ENCODE assay signal across 29 cellular contexts in the genomic region with DNA sequence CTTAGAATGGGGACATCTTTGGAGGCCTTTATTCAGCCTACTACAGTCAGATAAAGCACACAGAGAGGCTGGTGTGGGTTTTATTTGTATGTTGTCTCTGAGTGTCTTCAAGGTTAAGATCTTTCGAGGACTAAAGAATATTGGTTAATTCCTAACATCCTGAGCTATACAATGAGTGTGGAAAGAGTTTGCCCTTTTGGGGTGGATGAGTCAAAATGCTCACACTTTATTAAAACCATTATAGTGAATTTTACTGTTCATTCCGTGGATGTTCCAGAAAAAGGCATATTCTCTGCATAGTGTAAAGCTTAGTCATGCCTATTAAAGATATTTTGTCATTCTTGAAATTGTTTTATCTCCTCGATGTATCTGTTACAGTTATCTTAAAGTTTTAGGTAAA. TPM values are rescaled to one million over a fixed set of nuclear protein-coding genes. Genes with fewer than 3 reads are reported as not detected.
A peak's percentile ranks its signal among the peaks of the same experiment; 100 is the strongest.
DNase-seq lines count a peak whose midpoint lies in the region; ATAC-seq, FAIRE-seq and TF ChIP-seq lines count a peak whose summit lies in the region.
"Had no signal": no experiment of that assay in that cellular context is flagged by ENCODE, and none has a peak within 500 bp of the region (broad histone marks: within the 10 kb centered on the region; RNA-seq: fewer than 3 reads in every experiment).

No MANE protein-coding gene starts in this region.

- no peak for TF ChIP-seq CTCF in bronchial epithelial cell (IDR thresholded peaks at IDR 0.05; ENCODE audit: insufficient read depth, low read length, severe bottlenecking)
- no peak for TF ChIP-seq CTCF in osteoblast (IDR thresholded peaks at IDR 0.05; ENCODE audit: extremely low read depth, low read depth, low read length)

- H3K36me3 ChIP-seq in bronchial epithelial cell (ENCODE audit: control insufficient read depth, insufficient read depth, low read length) (no peaks in the 10 kb centered on the region), osteoblast (ENCODE audit: insufficient read depth, low read length) (no peaks in the 10 kb centered on the region)
- H3K36me3 ChIP-seq: HAP-1 had no signal

- peaks cover 24% of the 10 kb centered on the region for H3K4me1 ChIP-seq in osteoblast (ENCODE audit: insufficient read depth, low read length)
- H3K4me1 ChIP-seq: parathyroid adenoma, testis had no signal

- no peaks in the 10 kb centered on the region for H3K27me3 ChIP-seq in bronchial epithelial cell (ENCODE audit: control insufficient read depth, insufficient read depth, low read length)
- H3K27me3 ChIP-seq in osteoblast (ENCODE audit: insufficient read depth, low read length): no peaks in the 10 kb centered on the region
- H3K27me3 ChIP-seq: dorsolateral prefrontal cortex, testis had no signal

- H2AFZ ChIP-seq in osteoblast (ENCODE audit: low read length): no peak overlapping the region
- H2AFZ ChIP-seq: parathyroid adenoma had no signal

- H3K4me3 ChIP-seq in bronchial epithelial cell (ENCODE audit: low read depth, low read length): no peak overlapping the region
- no peak overlapping the region for H3K4me3 ChIP-seq in osteoblast (ENCODE audit: insufficient read depth, low read length)
- H3K4me3 ChIP-seq: dorsolateral prefrontal cortex, HAP-1, SK-N-MC, smooth muscle cell, testis had no signal

- DNase-seq in ELR (ENCODE audit: low read depth) (peak; percentile 75), LHCN-M2 (ENCODE audit: low read depth) (peak; percentile 47), bronchial epithelial cell (ENCODE audit: low read depth) (no peak), osteoblast (ENCODE audit: insufficient read length, low spot score, missing footprints) (no peak), anterior cingulate cortex (lab: John Stamatoyannopoulos, UW) (no peak), HUDEP-2 (lab: John Stamatoyannopoulos, UW; ENCODE audit: unreplicated experiment in 76 of 76) (no peak)
- no peak for DNase-seq in activated CD4-positive, alpha-beta T cell treated with anti-CD3 and anti-CD28 coated beads for 48 hours
- DNase-seq: activated CD4-positive, alpha-beta T cell treated with anti-CD3 and anti-CD28 coated beads, Interleukin-2, amount 50 U/mL, for 4 hours; activated T-cell treated with anti-CD3 and anti-CD28 coated beads, Interleukin-2, amount 50 U/mL, for 72 hours; Calu3; dorsolateral prefrontal cortex; hypothalamus; immature natural killer cell; NCI-H1092; NCI-H1694; NCI-H446 treated with DMSO at 0.1 percent for 48 hours; NCI-H774; retina; T-helper 17 cell; testis had no signal

- peak; percentile 66 for FAIRE-seq in bronchial epithelial cell (lab: Jason Lieb, UNC)
- FAIRE-seq: endometrium, GM18507 had no signal

- H4K20me1 ChIP-seq in osteoblast (ENCODE audit: insufficient read depth, low read length): no peaks in the 10 kb centered on the region

- no peak for ATAC-seq in GM18520 (IDR thresholded peaks at IDR 0.05; ENCODE audit: unreplicated experiment)
- ATAC-seq: activated T-cell treated with anti-CD3 and anti-CD28 coated beads, Interleukin-2, amount 50 U/mL, for 72 hours; T-helper 17 cell had no signal

- H3K9me3 ChIP-seq in osteoblast (ENCODE audit: low read depth, low read length): no peaks in the 10 kb centered on the region
- H3K9me3 ChIP-seq: HAP-1, testis had no signal

- no peak overlapping the region for H3K27ac ChIP-seq in osteoblast (ENCODE audit: low read depth, low read length)
- H3K27ac ChIP-seq: dorsolateral prefrontal cortex, parathyroid adenoma, SK-N-MC, testis had no signal

- H3K79me2 ChIP-seq in osteoblast (ENCODE audit: insufficient read depth, low read length): no peaks in the 10 kb centered on the region
- H3K79me2 ChIP-seq: parathyroid adenoma had no signal

- peak overlapping the region; percentile 23 for H3K4me2 ChIP-seq in osteoblast (ENCODE audit: insufficient read depth, low read length)
- H3K4me2 ChIP-seq: smooth muscle cell had no signal

RNA-seq across cellular contexts. Expression of gene SLC38A11, which starts 29.1 kb away (rescaled TPM):
- total RNA-seq in LHCN-M2 (2014; rRNA removed) (not detected in 2 replicates), bronchial epithelial cell (not detected in 2 replicates), osteoblast (not detected in 2 replicates)
- polyA plus RNA-seq in LHCN-M2 (2012): 0.16 TPM
- total RNA-seq: activated T-cell treated with anti-CD3 and anti-CD28 coated beads, Interleukin-2, amount 50 U/mL, for 72 hours; RPMI7951; smooth muscle cell had no signal
- polyA plus RNA-seq: immature natural killer cell, neural cell, smooth muscle cell had no signal

Comparison
In these comparisons a context has a peak if more than half of its experiments do, and no peak if none do; other contexts are left out.
1. DNase-seq: peak in ELR (single experiment) and LHCN-M2 (single experiment); none in bronchial epithelial cell (single experiment), osteoblast (single experiment), anterior cingulate cortex (0 of 58), HUDEP-2 (0 of 76) and activated CD4-positive, alpha-beta T cell treated with anti-CD3 and anti-CD28 coated beads for 48 hours (single experiment).